ENCODE assay signal across 17 cellular contexts in genomic region chr2:120763516-120763915, GRCh38. TPM values are rescaled to one million over a fixed set of nuclear protein-coding genes. Genes with fewer than 3 reads are reported as not detected.
A peak's percentile ranks its signal among the peaks of the same experiment; 100 is the strongest.
DNase-seq lines count a peak whose midpoint lies in the region; ATAC-seq and TF ChIP-seq lines count a peak whose summit lies in the region.
"Had no signal": no experiment of that assay in that cellular context is flagged by ENCODE, and none has a peak within 500 bp of the region (broad histone marks: within the 10 kb centered on the region; RNA-seq: fewer than 3 reads in every experiment).

No MANE protein-coding gene starts in this region.

- H3K36me3 ChIP-seq in right atrium auricular region: no peaks in the 10 kb centered on the region
- H3K36me3 ChIP-seq: gastroesophageal sphincter, prostate gland had no signal

- H3K4me1 ChIP-seq in right atrium auricular region: peaks cover 0 to 49% of the 10 kb centered on the region in 2 donors
- H3K4me1 ChIP-seq: prostate gland had no signal

- H3K27me3 Mint-ChIP-seq in mesothelial cell of epicardium (ENCODE audit: low read depth): no peaks in the 10 kb centered on the region
- H3K27me3 Mint-ChIP-seq: activated naive CD8-positive, alpha-beta T cell treated with anti-CD3 and anti-CD28 coated beads for 36 hours had no signal

- H3K27ac Mint-ChIP-seq in mesothelial cell of epicardium: peak overlapping the region; percentile 76
- H3K27ac Mint-ChIP-seq: activated naive CD8-positive, alpha-beta T cell treated with anti-CD3 and anti-CD28 coated beads for 36 hours; immature natural killer cell had no signal

- peaks cover 89% of the 10 kb centered on the region for H3K4me1 Mint-ChIP-seq in mesothelial cell of epicardium
- H3K4me1 Mint-ChIP-seq: activated naive CD8-positive, alpha-beta T cell treated with anti-CD3 and anti-CD28 coated beads for 36 hours; immature natural killer cell had no signal

- H3K9me3 Mint-ChIP-seq in mesothelial cell of epicardium: no peaks in the 10 kb centered on the region
- H3K9me3 Mint-ChIP-seq: activated naive CD8-positive, alpha-beta T cell treated with anti-CD3 and anti-CD28 coated beads for 36 hours had no signal

- H3K36me3 Mint-ChIP-seq in mesothelial cell of epicardium: no peaks in the 10 kb centered on the region
- H3K36me3 Mint-ChIP-seq: activated naive CD8-positive, alpha-beta T cell treated with anti-CD3 and anti-CD28 coated beads for 36 hours; immature natural killer cell had no signal

- H3K27ac ChIP-seq in right atrium auricular region: no peak overlapping the region
- H3K27ac ChIP-seq: prostate gland had no signal

- DNase-seq in left cardiac atrium (peak; percentile 56), right atrium auricular region (ENCODE audit: low spot score) (no peak), choroid plexus epithelial cell (ENCODE audit: low read depth) (peak; percentile 31), mesothelial cell of epicardium (ENCODE audit: low spot score in 2 of 2, unreplicated experiment in 2 of 2) (no peak), SHP77 (lab: John Stamatoyannopoulos, UW) (no peak)
- DNase-seq: activated CD4-positive, alpha-beta T cell treated with anti-CD3 and anti-CD28 coated beads for 48 hours; activated naive CD8-positive, alpha-beta T cell treated with anti-CD3 and anti-CD28 coated beads for 36 hours; caudate nucleus; immature natural killer cell; NCI-H2029; NCI-H774; T-helper 2 cell had no signal

- no peak for ATAC-seq in left cardiac atrium
- no peak for ATAC-seq in HG03442 (IDR thresholded peaks at IDR 0.05; ENCODE audit: unreplicated experiment)
- no peak for ATAC-seq in GM21390 (IDR thresholded peaks at IDR 0.05; ENCODE audit: unreplicated experiment)
- no peak for ATAC-seq in HG03095 (IDR thresholded peaks at IDR 0.05; ENCODE audit: unreplicated experiment)
- ATAC-seq: gastroesophageal sphincter had no signal

- H3K4me3 ChIP-seq in right atrium auricular region (no peak overlapping the region), choroid plexus epithelial cell (ENCODE audit: low read depth, low read length) (no peak overlapping the region)
- H3K4me3 ChIP-seq: gastroesophageal sphincter, prostate gland had no signal

- intact Hi-C loops in left cardiac atrium (cut with DNase I): no loop called here

- H3K4me3 Mint-ChIP-seq in mesothelial cell of epicardium: no peak overlapping the region
- H3K4me3 Mint-ChIP-seq: activated naive CD8-positive, alpha-beta T cell treated with anti-CD3 and anti-CD28 coated beads for 36 hours; immature natural killer cell had no signal

- TF ChIP-seq CTCF in right atrium auricular region (IDR thresholded peaks at IDR 0.05): no peak
- no peak for TF ChIP-seq CTCF in choroid plexus epithelial cell (conservative IDR thresholded peaks at IDR 0.05; ENCODE audit: low read depth, low read length)
- TF ChIP-seq CTCF in mesothelial cell of epicardium (IDR thresholded peaks at IDR 0.05; ENCODE audit: unreplicated experiment): no peak

- no peaks in the 10 kb centered on the region for H3K9me3 ChIP-seq in right atrium auricular region
- H3K9me3 ChIP-seq: gastroesophageal sphincter, prostate gland had no signal

- no peaks in the 10 kb centered on the region for H3K27me3 ChIP-seq in right atrium auricular region
- H3K27me3 ChIP-seq: gastroesophageal sphincter had no signal

RNA-seq across cellular contexts. Expression of gene GLI2, which starts 27.8 kb away (rescaled TPM):
- total RNA-seq in left cardiac atrium (1 to 10 TPM; 3.8 to 3.9 TPM), right atrium auricular region (1 to 10 TPM; 1.5 to 3.5 TPM), mesothelial cell of epicardium (65.3 to 67.0 TPM (median 65.6 TPM) in 3 replicates)
- total RNA-seq: activated naive CD8-positive, alpha-beta T cell treated with anti-CD3 and anti-CD28 coated beads for 36 hours had no signal

Comparison
In these comparisons a context has a peak if more than half of its experiments do, and no peak if none do; other contexts are left out.
1. DNase-seq: peak in left cardiac atrium (single experiment) and choroid plexus epithelial cell (single experiment); none in right atrium auricular region (single experiment), mesothelial cell of epicardium (0 of 2) and SHP77 (0 of 2).
2. RNA of gene GLI2, which starts 27.8 kb away (total RNA-seq): 65.3 to 67.0 TPM in mesothelial cell of epicardium; 3.8 to 3.9 TPM in left cardiac atrium and 1.5 to 3.5 TPM in right atrium auricular region; every median in the first group is over 10 times any median in the second.